ENCODE assay signal across 2 cellular contexts in genomic region chr7:118312966-118313365, GRCh38.
TF ChIP-seq lines count a peak whose summit lies in the region.

No MANE protein-coding gene starts in this region.

TF ChIP-seq in HepG2, 621 proteins besides CTCF, POLR2A, EP300 and RAD21 (continued from another document):
- TF ChIP-seq TRAFD1 (CRISPR knock-in tag; IDR thresholded peaks at IDR 0.05; ENCODE audit: borderline replicate concordance): no peak
- no peak for TF ChIP-seq TBX2 (CRISPR knock-in tag; IDR thresholded peaks at IDR 0.05; ENCODE audit: borderline replicate concordance)
TF ChIP-seq in HepG2: peak in this region for 0.

TF ChIP-seq in SK-N-SH treated with all-trans-retinoic acid at 6 μM for 48 hours, 23 proteins besides CTCF, POLR2A, EP300 and RAD21 (continued from another document):
- TF ChIP-seq, protein P1, sequence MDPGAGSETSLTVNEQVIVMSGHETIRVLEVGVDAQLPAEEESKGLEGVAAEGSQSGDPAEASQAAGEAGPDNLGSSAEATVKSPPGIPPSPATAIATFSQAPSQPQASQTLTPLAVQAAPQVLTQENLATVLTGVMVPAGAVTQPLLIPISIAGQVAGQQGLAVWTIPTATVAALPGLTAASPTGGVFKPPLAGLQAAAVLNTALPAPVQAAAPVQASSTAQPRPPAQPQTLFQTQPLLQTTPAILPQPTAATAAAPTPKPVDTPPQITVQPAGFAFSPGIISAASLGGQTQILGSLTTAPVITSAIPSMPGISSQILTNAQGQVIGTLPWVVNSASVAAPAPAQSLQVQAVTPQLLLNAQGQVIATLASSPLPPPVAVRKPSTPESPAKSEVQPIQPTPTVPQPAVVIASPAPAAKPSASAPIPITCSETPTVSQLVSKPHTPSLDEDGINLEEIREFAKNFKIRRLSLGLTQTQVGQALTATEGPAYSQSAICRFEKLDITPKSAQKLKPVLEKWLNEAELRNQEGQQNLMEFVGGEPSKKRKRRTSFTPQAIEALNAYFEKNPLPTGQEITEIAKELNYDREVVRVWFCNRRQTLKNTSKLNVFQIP (CRISPR knock-in tag; IDR thresholded peaks at IDR 0.05; ENCODE audit: borderline replicate concordance, low read depth): no peak
- TF ChIP-seq TCF4 (CRISPR knock-in tag; IDR thresholded peaks at IDR 0.05; ENCODE audit: borderline replicate concordance): no peak
- TF ChIP-seq SNAI2 (CRISPR knock-in tag; IDR thresholded peaks at IDR 0.05): no peak
- no peak for TF ChIP-seq GLIS3 (CRISPR knock-in tag; IDR thresholded peaks at IDR 0.05)
- TF ChIP-seq ZFP30 (CRISPR knock-in tag; IDR thresholded peaks at IDR 0.05): no peak
- TF ChIP-seq CSDC2 (CRISPR knock-in tag; IDR thresholded peaks at IDR 0.05): no peak
